In genomic region chr15:93458567-93458966, GRCh38 we compare ENCODE assay signal across 15 cellular contexts.
DNase-seq lines count a peak whose midpoint lies in the region; ATAC-seq and TF ChIP-seq lines count a peak whose summit lies in the region.
"Had no signal": no experiment of that assay in that cellular context is flagged by ENCODE, and none has a peak within 500 bp of the region (broad histone marks: within the 10 kb centered on the region; RNA-seq: fewer than 3 reads in every experiment).

No MANE protein-coding gene starts in this region.

- H3K9me3 ChIP-seq in left ventricle myocardium inferior (replicated peaks) (no peaks in the 10 kb centered on the region), gastrocnemius medialis (no peaks in the 10 kb centered on the region)

- TF ChIP-seq CTCF in left ventricle myocardium inferior (IDR thresholded peaks at IDR 0.05; ENCODE audit: borderline replicate concordance) (no peak), brain (conservative IDR thresholded peaks at IDR 0.05) (no peak), nephron (IDR thresholded peaks at IDR 0.05; ENCODE audit: unreplicated experiment in 3 of 3) (no peak), gastrocnemius medialis (IDR thresholded peaks at IDR 0.05 in 4 of 5, conservative IDR thresholded peaks at IDR 0.05 in 1 of 5) (no peak)

- no peak overlapping the region for H3K4me3 ChIP-seq in left ventricle myocardium inferior
- H3K4me3 ChIP-seq in gastrocnemius medialis = peak overlapping the region in 1 of 4 donors; percentile 29
- H3K4me3 ChIP-seq: GM23338 had no signal

- peaks cover 0 to 3% (median 0%) of the 10 kb centered on the region in 5 experiments for H3K9me3 Mint-ChIP-seq in brain
- H3K9me3 Mint-ChIP-seq in nephron = no peaks in the 10 kb centered on the region
- H3K9me3 Mint-ChIP-seq: CD4-positive, alpha-beta T cell; GM23338; H9 had no signal

- ATAC-seq in Right ventricle myocardium inferior (peak; percentile 66), gastrocnemius medialis (peak; percentile 86 to 95), GM21390 (IDR thresholded peaks at IDR 0.05; ENCODE audit: unreplicated experiment) (no peak)
- ATAC-seq: GM23338 had no signal

- no peak for TF ChIP-seq POLR2A in gastrocnemius medialis (IDR thresholded peaks at IDR 0.05)

- no peak overlapping the region for H3K27ac ChIP-seq in left ventricle myocardium inferior (replicated peaks)
- H3K27ac ChIP-seq in gastrocnemius medialis = peak overlapping the region; percentile 58 to 89 (median 80)

- no peak for DNase-seq in Right ventricle myocardium inferior (ENCODE audit: missing footprints)
- no peak for DNase-seq in left ventricle myocardium inferior
- DNase-seq in gastrocnemius medialis = peak; percentile 44 to 73
- no peak for DNase-seq in Kasumi-1 (lab: John Stamatoyannopoulos, UW)
- no peak for DNase-seq in mesenteric fat pad (ENCODE audit: low spot score)
- DNase-seq: ACHN; C1 segment of cervical spinal cord; Calu3; CD4-positive, alpha-beta T cell; DMS 273 treated with DMSO at 0.1 percent for 48 hours; H9 had no signal

- no peaks in the 10 kb centered on the region for H3K27me3 Mint-ChIP-seq in brain
- peaks cover 8% of the 10 kb centered on the region for H3K27me3 Mint-ChIP-seq in nephron (ENCODE audit: low read depth)

- H3K4me1 ChIP-seq in left ventricle myocardium inferior = peaks cover 7% of the 10 kb centered on the region
- peaks cover 19 to 25% of the 10 kb centered on the region in 2 donors for H3K4me1 ChIP-seq in gastrocnemius medialis

- H3K36me3 ChIP-seq in left ventricle myocardium inferior (no peaks in the 10 kb centered on the region), gastrocnemius medialis (no peaks in the 10 kb centered on the region)

- H3K4me3 Mint-ChIP-seq in brain = no peak overlapping the region
- no peak overlapping the region for H3K4me3 Mint-ChIP-seq in nephron
- H3K4me3 Mint-ChIP-seq: CD4-positive, alpha-beta T cell; GM23338; H9 had no signal

- peaks cover 22% of the 10 kb centered on the region for H3K4me1 Mint-ChIP-seq in brain
- H3K4me1 Mint-ChIP-seq in nephron = peaks cover 11% of the 10 kb centered on the region

- in situ Hi-C loops in gastrocnemius medialis (cut with MboI; ENCODE audit: low sequenced_read_pairs in 4 of 4) = loop anchor here in 1 of 4 donors (25.0 kb wide), 2 partner anchors 371 to 646 kb away; partner anchors contain the start of gene RGMA

- H3K27ac Mint-ChIP-seq in brain (peak overlapping the region in 3 of 5 experiments; percentile 24 to 34 (median 30)), nephron (peak overlapping the region; percentile 2 to 75 (median 16))
- H3K27ac Mint-ChIP-seq: CD4-positive, alpha-beta T cell; GM23338; H9 had no signal

- intact Hi-C loops in Right ventricle myocardium inferior (cut with DNase I) (no loop called here), left ventricle myocardium inferior (cut with micrococcal nuclease) (no loop called here), gastrocnemius medialis (cut with DNase I; ENCODE audit: low total_unique reads) (no loop called here)

- H3K36me3 Mint-ChIP-seq in brain (peaks cover 4% of the 10 kb centered on the region), nephron (ENCODE audit: low read depth) (no peaks in the 10 kb centered on the region)

- H3K27me3 ChIP-seq in left ventricle myocardium inferior (ENCODE audit: low read depth) (peaks cover under 1% of the 10 kb centered on the region), gastrocnemius medialis (no peaks in the 10 kb centered on the region)

Comparison
In these comparisons a context has a peak if more than half of its experiments do, and no peak if none do; other contexts are left out.
1. DNase-seq: peak in gastrocnemius medialis (2 of 2); none in Right ventricle myocardium inferior (single experiment), left ventricle myocardium inferior (single experiment), Kasumi-1 (0 of 2) and mesenteric fat pad (single experiment).